22 cellular contexts compared by ENCODE assay signal in genomic region chr16:75532791-75533190, GRCh38. TPM values are rescaled to one million over a fixed set of nuclear protein-coding genes. Genes with fewer than 3 reads are reported as not detected.
A peak's percentile ranks its signal among the peaks of the same experiment; 100 is the strongest.
DNase-seq lines count a peak whose midpoint lies in the region; FAIRE-seq and TF ChIP-seq lines count a peak whose summit lies in the region.
"Had no signal": no experiment of that assay in that cellular context is flagged by ENCODE, and none has a peak within 500 bp of the region (broad histone marks: within the 10 kb centered on the region; RNA-seq: fewer than 3 reads in every experiment).

No MANE protein-coding gene starts in this region.

- peaks cover 2% of the 10 kb centered on the region for H3K27me3 ChIP-seq in iPS-15b (ENCODE audit: control insufficient read depth, insufficient read depth, low read length)
- H3K27me3 ChIP-seq: BLaER1 had no signal

- H3K9me3 Mint-ChIP-seq in chondrocyte (ENCODE audit: low read depth) (no peaks in the 10 kb centered on the region), Calu3 (ENCODE audit: low read depth, unreplicated experiment) (no peaks in the 10 kb centered on the region)
- H3K9me3 Mint-ChIP-seq: CD4-positive, CD25-positive, alpha-beta regulatory T cell; CD8-positive, alpha-beta T cell had no signal

- H3K27me3 Mint-ChIP-seq in chondrocyte (ENCODE audit: low read depth) = no peaks in the 10 kb centered on the region
- no peaks in the 10 kb centered on the region for H3K27me3 Mint-ChIP-seq in Calu3 (ENCODE audit: unreplicated experiment)
- H3K27me3 Mint-ChIP-seq: CD4-positive, CD25-positive, alpha-beta regulatory T cell had no signal

- CTCF ChIA-PET in Calu3 (lab: Charles Lee) = no interaction called here

- H3K4me3 Mint-ChIP-seq in chondrocyte (ENCODE audit: unreplicated experiment) = no peak overlapping the region
- H3K4me3 Mint-ChIP-seq in Calu3 (ENCODE audit: low read depth, unreplicated experiment) = no peak overlapping the region
- H3K4me3 Mint-ChIP-seq: B cell; CD4-positive, CD25-positive, alpha-beta regulatory T cell; CD8-positive, alpha-beta T cell had no signal

- intact Hi-C loops in posterior vena cava (cut with DNase I) = no loop called here
- intact Hi-C loops in Calu3 (cut with micrococcal nuclease; ENCODE audit: unreplicated experiment) = no loop called here

- no peaks in the 10 kb centered on the region for H3K9me3 ChIP-seq in iPS-15b (ENCODE audit: control insufficient read depth, insufficient read depth, low read length)
- H3K9me3 ChIP-seq: Caco-2 had no signal

- no peak overlapping the region for H3K4me3 ChIP-seq in iPS-15b (ENCODE audit: low read depth, low read length)
- H3K4me3 ChIP-seq: BLaER1, GM12878, GM23248 had no signal

- peaks cover 4% of the 10 kb centered on the region for H3K4me1 ChIP-seq in iPS-15b (ENCODE audit: control insufficient read depth, insufficient read depth, low read length)

- BruUV-seq in Calu3 (replicated peaks; lab: Mats Ljungman, UMichigan) = no TSS peak

- no peaks in the 10 kb centered on the region for H3K4me1 Mint-ChIP-seq in chondrocyte (ENCODE audit: low read depth)
- H3K4me1 Mint-ChIP-seq in Calu3 (ENCODE audit: low read depth, unreplicated experiment) = no peaks in the 10 kb centered on the region
- H3K4me1 Mint-ChIP-seq: CD4-positive, CD25-positive, alpha-beta regulatory T cell had no signal

- H3K9ac ChIP-seq in iPS-15b (ENCODE audit: low read depth, low read length) = peak overlapping the region; percentile 37
- H3K9ac ChIP-seq: BLaER1, GM23248 had no signal

- FAIRE-seq in urothelium cell line (lab: Jason Lieb, UNC) = no peak
- FAIRE-seq: D721Med, GM12878, GM19239, H1 had no signal

- peak; percentile 51 for DNase-seq in chondrocyte (ENCODE audit: low spot score)
- DNase-seq in posterior vena cava (ENCODE audit: low spot score) = peak; percentile 60
- DNase-seq in urothelium cell line (ENCODE audit: low spot score) = no peak
- DNase-seq in activated naive CD4-positive, alpha-beta T cell treated with Interleukin-2 at 50 U/mL for 16 hours = no peak
- DNase-seq in Calu3 = no peak
- DNase-seq: CD4-positive, CD25-positive, alpha-beta regulatory T cell; CD8-positive, alpha-beta T cell; DMS 273 treated with DMSO at 0.1 percent for 48 hours; DMS79; EL; GDM1; GM23248; H7 had no signal

- H3K36me3 Mint-ChIP-seq in chondrocyte (ENCODE audit: low read depth) (no peaks in the 10 kb centered on the region), Calu3 (ENCODE audit: insufficient read depth, unreplicated experiment) (peaks cover 5% of the 10 kb centered on the region)
- H3K36me3 Mint-ChIP-seq: CD4-positive, CD25-positive, alpha-beta regulatory T cell; CD8-positive, alpha-beta T cell had no signal

- TF ChIP-seq CTCF in chondrocyte (IDR thresholded peaks at IDR 0.05) (no peak), Calu3 (IDR thresholded peaks at IDR 0.05; ENCODE audit: unreplicated experiment) (no peak)

- H3K36me3 ChIP-seq in iPS-15b (ENCODE audit: control insufficient read depth, insufficient read depth, low read length) = no peaks in the 10 kb centered on the region

- H3K27ac Mint-ChIP-seq in chondrocyte (ENCODE audit: unreplicated experiment) = no peak overlapping the region
- H3K27ac Mint-ChIP-seq in Calu3 (ENCODE audit: unreplicated experiment) = no peak overlapping the region
- H3K27ac Mint-ChIP-seq: B cell; CD4-positive, CD25-positive, alpha-beta regulatory T cell; CD8-positive, alpha-beta T cell had no signal

RNA-seq across cellular contexts. Expression of gene CHST5, which starts 3.1 kb away (rescaled TPM):
- 0.07 to 0.17 TPM (median 0.10 TPM) in 3 replicates for total RNA-seq in chondrocyte
- not detected for total RNA-seq in posterior vena cava
- total RNA-seq in Calu3 (2022) = 0.42 and 0.64 TPM in 2 replicates
- total RNA-seq: A172; CD4-positive, CD25-positive, alpha-beta regulatory T cell; CD8-positive, alpha-beta T cell; GM23248 had no signal

RNA-seq across cellular contexts. Expression of gene TMEM231, which starts 23.3 kb away (rescaled TPM):
- total RNA-seq in chondrocyte (7.1 to 12.4 TPM (median 7.4 TPM) in 3 replicates), posterior vena cava (1 to 10 TPM; 6.8 to 9.4 TPM), Calu3 (2022) (17.6 and 23.8 TPM in 2 replicates)

RNA-seq across cellular contexts. Expression of gene GABARAPL2, which starts 33.4 kb away (rescaled TPM):
- total RNA-seq in chondrocyte (58.6 to 99.0 TPM (median 64.5 TPM) in 3 replicates), posterior vena cava (10 to 100 TPM; 94.3 to 96.0 TPM), Calu3 (2022) (112 and 123 TPM in 2 replicates)

RNA-seq across cellular contexts. Expression of gene CHST6, which starts 37.5 kb away (rescaled TPM):
- 6.3 to 7.1 TPM (median 6.7 TPM) in 3 replicates for total RNA-seq in chondrocyte
- 1 to 10 TPM in 1 of 2 donors, under 1 TPM in 1; 0.86 to 1.6 TPM for total RNA-seq in posterior vena cava
- 3.3 and 4.3 TPM in 2 replicates for total RNA-seq in Calu3 (2022)
- total RNA-seq: A172; CD4-positive, CD25-positive, alpha-beta regulatory T cell; CD8-positive, alpha-beta T cell had no signal

Comparison
In these comparisons a context has a peak if more than half of its experiments do, and no peak if none do; other contexts are left out.
1. DNase-seq: peak in chondrocyte (single experiment) and posterior vena cava (single experiment); none in urothelium cell line (single experiment), activated naive CD4-positive, alpha-beta T cell treated with Interleukin-2 at 50 U/mL for 16 hours (single experiment) and Calu3 (single experiment).